17 cellular contexts compared by ENCODE assay signal in the genomic region with DNA sequence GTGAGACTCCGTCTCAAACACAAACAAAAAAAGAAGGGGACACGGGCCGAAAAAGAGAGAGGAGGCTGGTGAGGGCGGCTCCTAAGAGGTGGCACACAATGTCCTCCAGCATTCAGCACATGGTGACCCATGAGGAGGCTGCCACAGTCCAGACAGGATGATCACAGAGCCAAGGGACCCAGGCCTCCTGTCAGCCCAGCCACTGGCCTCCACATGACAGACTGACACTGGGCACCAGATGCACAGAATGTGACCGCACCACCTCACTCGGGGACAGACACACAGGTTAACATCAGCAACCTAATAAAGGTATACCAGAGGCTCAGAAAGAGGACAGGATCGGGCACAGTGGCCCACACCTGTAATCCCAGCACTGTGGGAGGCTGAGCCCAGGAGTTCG. TPM values are rescaled to one million over a fixed set of nuclear protein-coding genes. Genes with fewer than 3 reads are reported as not detected.
DNase-seq lines count a peak whose midpoint lies in the region; ATAC-seq and TF ChIP-seq lines count a peak whose summit lies in the region.
"Had no signal": no experiment of that assay in that cellular context is flagged by ENCODE, and none has a peak within 500 bp of the region (broad histone marks: within the 10 kb centered on the region; RNA-seq: fewer than 3 reads in every experiment).

No MANE protein-coding gene starts in this region.

- H3K36me3 Mint-ChIP-seq in activated naive CD4-positive, alpha-beta T cell treated with anti-CD3 and anti-CD28 coated beads for 36 hours (ENCODE audit: low read depth): peaks cover 37% of the 10 kb centered on the region

- peak overlapping the region; percentile 81; the same call in 1 of the 2 replicates for H3K27ac ChIP-seq in VCaP
- peak overlapping the region; percentile 45 for H3K27ac ChIP-seq in effector memory CD4-positive, alpha-beta T cell (ENCODE audit: insufficient read depth, low read length, poor library complexity, severe bottlenecking)
- H3K27ac ChIP-seq in tibial artery: no peak overlapping the region
- H3K27ac ChIP-seq: colonic mucosa, psoas muscle, SJCRH30, upper lobe of left lung had no signal

- H3K36me3 ChIP-seq in effector memory CD4-positive, alpha-beta T cell (ENCODE audit: control insufficient read depth, insufficient read depth, low read length): no peaks in the 10 kb centered on the region
- H3K36me3 ChIP-seq in tibial artery: peaks cover 0 to 6% (median 3%) of the 10 kb centered on the region in 3 donors
- H3K36me3 ChIP-seq: colonic mucosa, SJCRH30 had no signal

- CTCF ChIA-PET in activated naive CD4-positive, alpha-beta T cell treated with anti-CD3 and anti-CD28 coated beads for 36 hours (lab: Charles Lee): interaction anchor here (0.7 kb wide), 1 partner anchor 1828 kb away, joined by 3 read pairs; no protein-coding TSS in a partner anchor

- intact Hi-C loops in activated naive CD4-positive, alpha-beta T cell treated with anti-CD3 and anti-CD28 coated beads for 36 hours (cut with micrococcal nuclease): no loop called here
- intact Hi-C loops in tibial artery (cut with DNase I; ENCODE audit: low total_unique reads): no loop called here

- ATAC-seq in HG02678 (IDR thresholded peaks at IDR 0.05; ENCODE audit: unreplicated experiment): no peak
- ATAC-seq: psoas muscle had no signal

- peak overlapping the region; percentile 19 for H3K4me3 Mint-ChIP-seq in activated naive CD4-positive, alpha-beta T cell treated with anti-CD3 and anti-CD28 coated beads for 36 hours

- H3K9me3 Mint-ChIP-seq in activated naive CD4-positive, alpha-beta T cell treated with anti-CD3 and anti-CD28 coated beads for 36 hours: no peaks in the 10 kb centered on the region

- H3K27ac Mint-ChIP-seq in activated naive CD4-positive, alpha-beta T cell treated with anti-CD3 and anti-CD28 coated beads for 36 hours: peak overlapping the region; percentile 97

- no peaks in the 10 kb centered on the region for H3K27me3 Mint-ChIP-seq in activated naive CD4-positive, alpha-beta T cell treated with anti-CD3 and anti-CD28 coated beads for 36 hours (ENCODE audit: low read depth)

- peaks cover 30% of the 10 kb centered on the region for H3K4me1 Mint-ChIP-seq in activated naive CD4-positive, alpha-beta T cell treated with anti-CD3 and anti-CD28 coated beads for 36 hours (ENCODE audit: low read depth)

- DNase-seq in activated naive CD4-positive, alpha-beta T cell treated with anti-CD3 and anti-CD28 coated beads for 36 hours: no peak
- DNase-seq in activated naive CD4-positive, alpha-beta T cell treated with anti-CD3 and anti-CD28 coated beads, Interleukin-2, amount 50 U/mL, for 16 hours: no peak
- DNase-seq in effector memory CD4-positive, alpha-beta T cell: no peak
- DNase-seq in tibial artery (peak; percentile 12 to 40), LoVo (ENCODE audit: low spot score) (no peak), NCI-H2196 (lab: John Stamatoyannopoulos, UW; ENCODE audit: unreplicated experiment) (no peak)
- DNase-seq: Caco-2, colonic mucosa, mesenchymal stem cell, NCI-H1436 treated with DMSO at 0.1 percent for 48 hours, NCI-H2227 treated with DMSO at 0.1 percent for 48 hours, NCI-H82, SJCRH30 had no signal

- H3K27me3 ChIP-seq in effector memory CD4-positive, alpha-beta T cell (replicated peaks; ENCODE audit: control insufficient read depth, insufficient read depth, low read length, poor library complexity, severe bottlenecking): no peaks in the 10 kb centered on the region
- H3K27me3 ChIP-seq in tibial artery: no peaks in the 10 kb centered on the region
- H3K27me3 ChIP-seq: colonic mucosa, SJCRH30, upper lobe of left lung had no signal

- H3K4me3 ChIP-seq in effector memory CD4-positive, alpha-beta T cell (ENCODE audit: insufficient read depth, low read depth, low read length, poor library complexity, severe bottlenecking): no peak overlapping the region
- H3K4me3 ChIP-seq in tibial artery: no peak overlapping the region
- H3K4me3 ChIP-seq: colonic mucosa, psoas muscle, SJCRH30, upper lobe of left lung had no signal

- no peaks in the 10 kb centered on the region for H3K9me3 ChIP-seq in effector memory CD4-positive, alpha-beta T cell (ENCODE audit: control insufficient read depth, low read length)
- H3K9me3 ChIP-seq in tibial artery: no peaks in the 10 kb centered on the region
- H3K9me3 ChIP-seq: Caco-2, colonic mucosa, psoas muscle, SJCRH30, upper lobe of left lung had no signal

- no peak for TF ChIP-seq CTCF in VCaP (conservative IDR thresholded peaks at IDR 0.05)
- no peak for TF ChIP-seq CTCF in tibial artery (IDR thresholded peaks at IDR 0.05)

- peaks cover 18% of the 10 kb centered on the region for H3K4me1 ChIP-seq in effector memory CD4-positive, alpha-beta T cell (ENCODE audit: control insufficient read depth, insufficient read depth, low read length, poor library complexity, severe bottlenecking)
- H3K4me1 ChIP-seq in tibial artery: no peaks in the 10 kb centered on the region
- H3K4me1 ChIP-seq: Caco-2, colonic mucosa, psoas muscle, SJCRH30, upper lobe of left lung had no signal

RNA-seq across cellular contexts. Expression of a gene that starts 21.0 kb away (rescaled TPM):
- 10 to 100 TPM; 71.5 to 72.0 TPM for total RNA-seq in activated naive CD4-positive, alpha-beta T cell treated with anti-CD3 and anti-CD28 coated beads for 36 hours

RNA-seq across cellular contexts. Expression of a gene that starts 22.0 kb away (rescaled TPM):
- 10 to 100 TPM; 91.2 to 93.8 TPM for total RNA-seq in activated naive CD4-positive, alpha-beta T cell treated with anti-CD3 and anti-CD28 coated beads for 36 hours

RNA-seq across cellular contexts. Expression of a gene that starts 26.2 kb away (rescaled TPM):
- 10 to 100 TPM; 35.0 to 38.6 TPM for total RNA-seq in activated naive CD4-positive, alpha-beta T cell treated with anti-CD3 and anti-CD28 coated beads for 36 hours

Comparison
In these comparisons a context has a peak if more than half of its experiments do, and no peak if none do; other contexts are left out.
1. DNase-seq: peak in tibial artery (2 of 2); none in activated naive CD4-positive, alpha-beta T cell treated with anti-CD3 and anti-CD28 coated beads for 36 hours (single experiment), activated naive CD4-positive, alpha-beta T cell treated with anti-CD3 and anti-CD28 coated beads, Interleukin-2, amount 50 U/mL, for 16 hours (single experiment), effector memory CD4-positive, alpha-beta T cell (0 of 3), LoVo (single experiment) and NCI-H2196 (single experiment).
2. H3K27ac ChIP-seq: peak in VCaP (single experiment) and effector memory CD4-positive, alpha-beta T cell (single experiment); none in tibial artery (0 of 2).